ENCODE assay signal across 29 cellular contexts in genomic region chr2:190450363-190450762, GRCh38.
"Had no signal": no experiment of that assay in that cellular context is flagged by ENCODE, and none has a peak within 500 bp of the region (broad histone marks: within the 10 kb centered on the region; RNA-seq: fewer than 3 reads in every experiment).

No MANE protein-coding gene starts in this region.

- H3K9me3 Mint-ChIP-seq: dendritic cell treated with granulocyte-macrophage colony-stimulating factor and Interleukin-4, amounts not matched to agents 40 ng/mL and 50 ng/mL, for 4 days; effector memory CD8-positive, alpha-beta T cell; endodermal cell had no signal

- H3K4me2 ChIP-seq: hepatocyte had no signal

- FAIRE-seq: colon, endometrium, endothelial cell of umbilical vein, frontal cortex had no signal

- H2AFZ ChIP-seq: hepatocyte had no signal

- H3K27ac Mint-ChIP-seq: dendritic cell treated with granulocyte-macrophage colony-stimulating factor and Interleukin-4, amounts not matched to agents 40 ng/mL and 50 ng/mL, for 4 days; endodermal cell had no signal

- H3K27me3 ChIP-seq: colonic mucosa, dorsolateral prefrontal cortex, esophagus muscularis mucosa, esophagus squamous epithelium, foreskin keratinocyte, gastrocnemius medialis, gastroesophageal sphincter, heart left ventricle, heart right ventricle, hepatocyte had no signal

- H3K36me3 ChIP-seq: colonic mucosa, esophagus muscularis mucosa, gastrocnemius medialis, gastroesophageal sphincter, heart right ventricle had no signal

- ATAC-seq: effector memory CD8-positive, alpha-beta T cell; esophagus mucosa; foreskin keratinocyte; gastrocnemius medialis; gastroesophageal sphincter; heart left ventricle; heart right ventricle had no signal

- H3K4me3 ChIP-seq: colonic mucosa, dorsolateral prefrontal cortex, esophagus muscularis mucosa, esophagus squamous epithelium, gastrocnemius medialis, gastroesophageal sphincter, heart left ventricle, heart right ventricle, hepatocyte had no signal

- H3K9me3 ChIP-seq: colonic mucosa, esophagus muscularis mucosa, esophagus squamous epithelium, gastrocnemius medialis, gastroesophageal sphincter, heart right ventricle had no signal

- H3K27me3 Mint-ChIP-seq: dendritic cell treated with granulocyte-macrophage colony-stimulating factor and Interleukin-4, amounts not matched to agents 40 ng/mL and 50 ng/mL, for 4 days; effector memory CD8-positive, alpha-beta T cell had no signal

- H3K27ac ChIP-seq: colonic mucosa, epithelial cell of prostate, esophagus muscularis mucosa, esophagus squamous epithelium, foreskin keratinocyte, gastrocnemius medialis, gastroesophageal sphincter, heart left ventricle, heart right ventricle, hepatocyte had no signal

- H3K4me1 Mint-ChIP-seq: endodermal cell had no signal

- H3K4me3 Mint-ChIP-seq: dendritic cell treated with granulocyte-macrophage colony-stimulating factor and Interleukin-4, amounts not matched to agents 40 ng/mL and 50 ng/mL, for 4 days; effector memory CD8-positive, alpha-beta T cell; endodermal cell had no signal

- DNase-seq: colonic mucosa; cortex of kidney; dermis blood vessel endothelial cell; dorsolateral prefrontal cortex; effector CD4-positive, alpha-beta T cell; effector CD8-positive, alpha-beta T cell; effector memory CD4-positive, alpha-beta T cell; effector memory CD8-positive, alpha-beta T cell; endodermal cell; erythroblast; esophagus squamous epithelium; foreskin fibroblast; foreskin keratinocyte; foreskin melanocyte; gastrocnemius medialis; glutamatergic neuron; head of caudate nucleus; heart left ventricle; heart right ventricle had no signal

- H3K4me1 ChIP-seq: colonic mucosa had no signal
